2 cellular contexts compared by ENCODE assay signal in the genomic region with DNA sequence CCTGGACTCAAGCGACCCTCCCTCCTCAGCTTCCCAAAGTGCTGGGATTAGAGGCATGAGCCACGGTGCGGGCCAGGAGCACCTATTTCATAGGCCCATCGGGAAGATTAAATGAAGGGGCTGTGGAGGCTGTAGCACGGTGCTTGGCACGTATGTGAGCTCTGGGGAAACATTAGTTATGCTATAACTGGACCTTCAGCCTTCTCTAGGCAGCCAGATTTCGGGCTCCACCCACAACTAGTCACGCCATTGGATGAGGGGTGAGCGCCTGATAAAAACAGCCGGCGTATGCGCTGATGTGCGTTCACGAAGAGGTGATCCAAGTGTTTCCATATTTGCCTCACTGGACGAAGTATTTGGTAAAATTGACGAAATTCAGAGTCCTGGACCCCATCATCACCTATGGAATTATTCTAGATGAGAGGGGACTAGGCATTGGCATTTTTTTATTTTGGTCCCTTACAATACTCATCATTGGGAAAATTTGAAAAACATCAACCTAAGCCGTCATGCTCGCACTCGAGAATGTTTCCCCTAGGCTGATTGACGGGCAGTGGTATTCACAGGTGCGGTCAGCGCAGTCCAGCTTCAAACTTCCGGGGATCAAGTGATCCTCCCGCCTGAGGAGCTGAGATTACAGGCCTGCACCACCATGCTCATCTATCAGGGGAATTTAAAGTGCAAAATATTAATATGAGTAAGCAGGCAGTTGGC.
TF ChIP-seq lines count a peak whose summit lies in the region.

No MANE protein-coding gene starts in this region.

TF ChIP-seq in SK-N-SH, 30 proteins besides CTCF, POLR2A, EP300 and RAD21 (continued from another document):
- TF ChIP-seq, protein P1, sequence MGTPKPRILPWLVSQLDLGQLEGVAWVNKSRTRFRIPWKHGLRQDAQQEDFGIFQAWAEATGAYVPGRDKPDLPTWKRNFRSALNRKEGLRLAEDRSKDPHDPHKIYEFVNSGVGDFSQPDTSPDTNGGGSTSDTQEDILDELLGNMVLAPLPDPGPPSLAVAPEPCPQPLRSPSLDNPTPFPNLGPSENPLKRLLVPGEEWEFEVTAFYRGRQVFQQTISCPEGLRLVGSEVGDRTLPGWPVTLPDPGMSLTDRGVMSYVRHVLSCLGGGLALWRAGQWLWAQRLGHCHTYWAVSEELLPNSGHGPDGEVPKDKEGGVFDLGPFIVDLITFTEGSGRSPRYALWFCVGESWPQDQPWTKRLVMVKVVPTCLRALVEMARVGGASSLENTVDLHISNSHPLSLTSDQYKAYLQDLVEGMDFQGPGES (IDR thresholded peaks at IDR 0.05; ENCODE audit: low read depth, low read length): no peak
- TF ChIP-seq RXRA (IDR thresholded peaks at IDR 0.05; ENCODE audit: borderline replicate concordance, low read depth) (no peak), GATA2 (CRISPR knock-in tag; IDR thresholded peaks at IDR 0.05) (no peak)

TF ChIP-seq in SK-N-SH treated with all-trans-retinoic acid at 6 μM for 48 hours, 23 proteins besides CTCF, POLR2A, EP300 and RAD21 (continued from another document):
- TF ChIP-seq, protein P2, sequence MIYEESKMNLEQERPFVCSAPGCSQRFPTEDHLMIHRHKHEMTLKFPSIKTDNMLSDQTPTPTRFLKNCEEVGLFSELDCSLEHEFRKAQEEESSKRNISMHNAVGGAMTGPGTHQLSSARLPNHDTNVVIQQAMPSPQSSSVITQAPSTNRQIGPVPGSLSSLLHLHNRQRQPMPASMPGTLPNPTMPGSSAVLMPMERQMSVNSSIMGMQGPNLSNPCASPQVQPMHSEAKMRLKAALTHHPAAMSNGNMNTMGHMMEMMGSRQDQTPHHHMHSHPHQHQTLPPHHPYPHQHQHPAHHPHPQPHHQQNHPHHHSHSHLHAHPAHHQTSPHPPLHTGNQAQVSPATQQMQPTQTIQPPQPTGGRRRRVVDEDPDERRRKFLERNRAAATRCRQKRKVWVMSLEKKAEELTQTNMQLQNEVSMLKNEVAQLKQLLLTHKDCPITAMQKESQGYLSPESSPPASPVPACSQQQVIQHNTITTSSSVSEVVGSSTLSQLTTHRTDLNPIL (CRISPR knock-in tag; IDR thresholded peaks at IDR 0.05; ENCODE audit: low read depth): no peak
- no peak for TF ChIP-seq ISL1 (CRISPR knock-in tag; IDR thresholded peaks at IDR 0.05)
- no peak for TF ChIP-seq ARNTL (CRISPR knock-in tag; IDR thresholded peaks at IDR 0.05; ENCODE audit: borderline replicate concordance, low read depth)
- TF ChIP-seq, protein P3, sequence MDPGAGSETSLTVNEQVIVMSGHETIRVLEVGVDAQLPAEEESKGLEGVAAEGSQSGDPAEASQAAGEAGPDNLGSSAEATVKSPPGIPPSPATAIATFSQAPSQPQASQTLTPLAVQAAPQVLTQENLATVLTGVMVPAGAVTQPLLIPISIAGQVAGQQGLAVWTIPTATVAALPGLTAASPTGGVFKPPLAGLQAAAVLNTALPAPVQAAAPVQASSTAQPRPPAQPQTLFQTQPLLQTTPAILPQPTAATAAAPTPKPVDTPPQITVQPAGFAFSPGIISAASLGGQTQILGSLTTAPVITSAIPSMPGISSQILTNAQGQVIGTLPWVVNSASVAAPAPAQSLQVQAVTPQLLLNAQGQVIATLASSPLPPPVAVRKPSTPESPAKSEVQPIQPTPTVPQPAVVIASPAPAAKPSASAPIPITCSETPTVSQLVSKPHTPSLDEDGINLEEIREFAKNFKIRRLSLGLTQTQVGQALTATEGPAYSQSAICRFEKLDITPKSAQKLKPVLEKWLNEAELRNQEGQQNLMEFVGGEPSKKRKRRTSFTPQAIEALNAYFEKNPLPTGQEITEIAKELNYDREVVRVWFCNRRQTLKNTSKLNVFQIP (CRISPR knock-in tag; IDR thresholded peaks at IDR 0.05; ENCODE audit: borderline replicate concordance, low read depth): no peak
- TF ChIP-seq GLIS3 (CRISPR knock-in tag; IDR thresholded peaks at IDR 0.05): no peak
- TF ChIP-seq ZC3H10 (CRISPR knock-in tag; IDR thresholded peaks at IDR 0.05): no peak
- TF ChIP-seq OSR1 (CRISPR knock-in tag; IDR thresholded peaks at IDR 0.05): no peak
- TF ChIP-seq ZFP3 (CRISPR knock-in tag; IDR thresholded peaks at IDR 0.05): no peak
- TF ChIP-seq SNAI2 (CRISPR knock-in tag; IDR thresholded peaks at IDR 0.05): no peak
- no peak for TF ChIP-seq ZNF8 (CRISPR knock-in tag; IDR thresholded peaks at IDR 0.05)
- TF ChIP-seq, protein P4, sequence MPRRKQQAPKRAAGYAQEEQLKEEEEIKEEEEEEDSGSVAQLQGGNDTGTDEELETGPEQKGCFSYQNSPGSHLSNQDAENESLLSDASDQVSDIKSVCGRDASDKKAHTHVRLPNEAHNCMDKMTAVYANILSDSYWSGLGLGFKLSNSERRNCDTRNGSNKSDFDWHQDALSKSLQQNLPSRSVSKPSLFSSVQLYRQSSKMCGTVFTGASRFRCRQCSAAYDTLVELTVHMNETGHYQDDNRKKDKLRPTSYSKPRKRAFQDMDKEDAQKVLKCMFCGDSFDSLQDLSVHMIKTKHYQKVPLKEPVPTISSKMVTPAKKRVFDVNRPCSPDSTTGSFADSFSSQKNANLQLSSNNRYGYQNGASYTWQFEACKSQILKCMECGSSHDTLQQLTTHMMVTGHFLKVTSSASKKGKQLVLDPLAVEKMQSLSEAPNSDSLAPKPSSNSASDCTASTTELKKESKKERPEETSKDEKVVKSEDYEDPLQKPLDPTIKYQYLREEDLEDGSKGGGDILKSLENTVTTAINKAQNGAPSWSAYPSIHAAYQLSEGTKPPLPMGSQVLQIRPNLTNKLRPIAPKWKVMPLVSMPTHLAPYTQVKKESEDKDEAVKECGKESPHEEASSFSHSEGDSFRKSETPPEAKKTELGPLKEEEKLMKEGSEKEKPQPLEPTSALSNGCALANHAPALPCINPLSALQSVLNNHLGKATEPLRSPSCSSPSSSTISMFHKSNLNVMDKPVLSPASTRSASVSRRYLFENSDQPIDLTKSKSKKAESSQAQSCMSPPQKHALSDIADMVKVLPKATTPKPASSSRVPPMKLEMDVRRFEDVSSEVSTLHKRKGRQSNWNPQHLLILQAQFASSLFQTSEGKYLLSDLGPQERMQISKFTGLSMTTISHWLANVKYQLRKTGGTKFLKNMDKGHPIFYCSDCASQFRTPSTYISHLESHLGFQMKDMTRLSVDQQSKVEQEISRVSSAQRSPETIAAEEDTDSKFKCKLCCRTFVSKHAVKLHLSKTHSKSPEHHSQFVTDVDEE (CRISPR knock-in tag; IDR thresholded peaks at IDR 0.05): no peak
- TF ChIP-seq, protein P5, sequence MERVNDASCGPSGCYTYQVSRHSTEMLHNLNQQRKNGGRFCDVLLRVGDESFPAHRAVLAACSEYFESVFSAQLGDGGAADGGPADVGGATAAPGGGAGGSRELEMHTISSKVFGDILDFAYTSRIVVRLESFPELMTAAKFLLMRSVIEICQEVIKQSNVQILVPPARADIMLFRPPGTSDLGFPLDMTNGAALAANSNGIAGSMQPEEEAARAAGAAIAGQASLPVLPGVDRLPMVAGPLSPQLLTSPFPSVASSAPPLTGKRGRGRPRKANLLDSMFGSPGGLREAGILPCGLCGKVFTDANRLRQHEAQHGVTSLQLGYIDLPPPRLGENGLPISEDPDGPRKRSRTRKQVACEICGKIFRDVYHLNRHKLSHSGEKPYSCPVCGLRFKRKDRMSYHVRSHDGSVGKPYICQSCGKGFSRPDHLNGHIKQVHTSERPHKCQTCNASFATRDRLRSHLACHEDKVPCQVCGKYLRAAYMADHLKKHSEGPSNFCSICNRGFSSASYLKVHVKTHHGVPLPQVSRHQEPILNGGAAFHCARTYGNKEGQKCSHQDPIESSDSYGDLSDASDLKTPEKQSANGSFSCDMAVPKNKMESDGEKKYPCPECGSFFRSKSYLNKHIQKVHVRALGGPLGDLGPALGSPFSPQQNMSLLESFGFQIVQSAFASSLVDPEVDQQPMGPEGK (CRISPR knock-in tag; IDR thresholded peaks at IDR 0.05; ENCODE audit: borderline replicate concordance): no peak
- no peak for TF ChIP-seq PPARA (CRISPR knock-in tag; IDR thresholded peaks at IDR 0.05; ENCODE audit: borderline replicate concordance)
- no peak for TF ChIP-seq TCF4 (CRISPR knock-in tag; IDR thresholded peaks at IDR 0.05; ENCODE audit: borderline replicate concordance)
- no peak for TF ChIP-seq ESRRG (CRISPR knock-in tag; IDR thresholded peaks at IDR 0.05)
- TF ChIP-seq ZNF565 (CRISPR knock-in tag; conservative IDR thresholded peaks at IDR 0.05; ENCODE audit: low read depth): no peak
- TF ChIP-seq TOX (CRISPR knock-in tag; IDR thresholded peaks at IDR 0.05; ENCODE audit: borderline replicate concordance): no peak
- no peak for TF ChIP-seq ZNF70 (CRISPR knock-in tag; IDR thresholded peaks at IDR 0.05)
